8 cellular contexts compared by ENCODE assay signal in genomic region chr2:86562485-86562890, GRCh38. TPM values are rescaled to one million over a fixed set of nuclear protein-coding genes. Genes with fewer than 3 reads are reported as not detected.
DNase-seq lines count a peak whose midpoint lies in the region; ATAC-seq, FAIRE-seq and TF ChIP-seq lines count a peak whose summit lies in the region.

No MANE protein-coding gene starts in this region.

- H2BK120ac ChIP-seq in H1 (replicated peaks; ENCODE audit: low read depth, low read length), result no peak overlapping the region

- H3K4me3 Mint-ChIP-seq in osteocyte (ENCODE audit: unreplicated experiment), result peak overlapping the region; percentile 93

- H3K9me3 ChIP-seq in H1 (ENCODE audit: insufficient read depth in 2 of 2, low read depth in 1 of 2, low read length in 1 of 2), result no peaks in the 10 kb centered on the region

- H2AK5ac ChIP-seq in H1 (ENCODE audit: low read depth, low read length), result no peak overlapping the region

- no peak overlapping the region for H3K23ac ChIP-seq in H1 (ENCODE audit: insufficient read length)

- WGBS in H1 (ENCODE audit: extremely low coverage in 1 of 2, insufficient coverage in 1 of 2, insufficient read length in 1 of 2, insufficient replicate concordance in 2 of 2, low coverage in 1 of 2, low lambda C conversion rate in 2 of 2, missing lambda C conversion rate in 1 of 2), 2 experiments, result 7% methylated on average over 13 of the region's 13 CpGs; no CpG with 5 or more reads in 1 of the 2 experiments

- peak overlapping the region; percentile 99 for H3K27ac Mint-ChIP-seq in osteocyte (ENCODE audit: unreplicated experiment)

- peaks cover 11% of the 10 kb centered on the region for H3K27me3 Mint-ChIP-seq in osteocyte (ENCODE audit: unreplicated experiment)

- peaks cover 0 to 3% (median 0%) of the 10 kb centered on the region in 4 experiments; a peak in 2 of 7 replicates for H3K4me1 ChIP-seq in H1 (replicated peaks in 1 of 4; ENCODE audit: control insufficient read depth in 3 of 4, insufficient read depth in 4 of 4, low read length in 3 of 4)

- no peak overlapping the region for H3K4ac ChIP-seq in H1 (replicated peaks; ENCODE audit: insufficient read length, low read depth, low read length)

- H3K56ac ChIP-seq in H1 (replicated peaks; ENCODE audit: insufficient read length, low read depth, low read length), result no peak overlapping the region

- H4K8ac ChIP-seq in H1 (ENCODE audit: extremely low read depth, insufficient read depth, low read length), result peak overlapping the region; percentile 99; the same call in 1 of the 2 replicates

- peak overlapping the region; percentile 99 for H2BK5ac ChIP-seq in H1 (ENCODE audit: low read depth, low read length)

- H4K91ac ChIP-seq in H1 (replicated peaks; ENCODE audit: insufficient read length, low read length), result no peak overlapping the region

- peaks cover 4% of the 10 kb centered on the region for H3K79me1 ChIP-seq in H1 (ENCODE audit: low read depth, low read length)

- H3K23me2 ChIP-seq in H1 (ENCODE audit: low read depth, low read length), result peaks cover 5% of the 10 kb centered on the region; the same call in 1 of the 2 replicates

- H3K79me2 ChIP-seq in H1 (ENCODE audit: control insufficient read depth in 1 of 2, insufficient read depth in 2 of 2, low read length in 2 of 2), result peaks cover 0 to 45% of the 10 kb centered on the region in 2 experiments; a peak in 2 of 4 replicates

- no peak overlapping the region for H4K5ac ChIP-seq in H1 (ENCODE audit: insufficient read length, low read depth, low read length)

- CTCF ChIA-PET in H1 (lab: Charles Lee; ENCODE audit: partially characterized antibody), result interaction anchor here (1.2 kb wide), 1 partner anchor 44 kb away, joined by 3 read pairs; no protein-coding TSS in a partner anchor

- H2BK20ac ChIP-seq in H1 (ENCODE audit: low read length), result no peak overlapping the region

- peak overlapping the region; percentile 97; the same call in 1 of the 2 replicates for H2BK12ac ChIP-seq in H1 (ENCODE audit: low read depth, low read length)

- FAIRE-seq in H1 (lab: Jason Lieb, UNC), result no peak

- no peak overlapping the region for H2BK15ac ChIP-seq in H1 (ENCODE audit: low read length)

- no peak for TF ChIP-seq POLR2A in H1 (IDR thresholded peaks at IDR 0.05; ENCODE audit: control extremely low read depth in 1 of 2, low read depth in 2 of 2, low read length in 2 of 2)

- peak overlapping the region; percentile 89 to 99 (median 98) for H3K9ac ChIP-seq in H1 (replicated peaks in 1 of 4; ENCODE audit: extremely low read depth in 1 of 4, low read depth in 3 of 4, low read length in 3 of 4)

- H3K18ac ChIP-seq in H1 (ENCODE audit: extremely low read depth, low read length), result peak overlapping the region; percentile 99

- peak overlapping the region; percentile 88 for H3K4me3 ChIP-seq in LNCaP clone FGC (ENCODE audit: low read depth, low read length)
- peak overlapping the region; percentile 85 to 94 (median 90) for H3K4me3 ChIP-seq in H1 (ENCODE audit: extremely low read depth in 1 of 4, insufficient read depth in 2 of 4, low read depth in 3 of 4, low read length in 4 of 4)

- TF ChIP-seq CTCF in LNCaP clone FGC (IDR thresholded peaks at IDR 0.05; ENCODE audit: control insufficient read depth, extremely low read depth, insufficient read depth) (no peak), H1 (IDR thresholded peaks at IDR 0.05; ENCODE audit: control extremely low read depth in 1 of 3, insufficient read depth in 1 of 3, low read depth in 1 of 3, low read length in 3 of 3) (no peak; a peak in 1 of 4 replicates), osteocyte (IDR thresholded peaks at IDR 0.05) (no peak)

- no peak for TF ChIP-seq RAD21 in H1 (IDR thresholded peaks at IDR 0.05 in 1 of 2, conservative IDR thresholded peaks at IDR 0.05 in 1 of 2; ENCODE audit: low read depth in 2 of 2, low read length in 2 of 2)

- H3K9me3 Mint-ChIP-seq in osteocyte (ENCODE audit: unreplicated experiment), result peaks cover 5% of the 10 kb centered on the region

- H3K36me3 ChIP-seq in H1 (ENCODE audit: control insufficient read depth in 2 of 4, insufficient read depth in 4 of 4, low read length in 3 of 4), result no peaks in the 10 kb centered on the region

- ATAC-seq in GM18508 (IDR thresholded peaks at IDR 0.05; ENCODE audit: insufficient read depth, unreplicated experiment), result peak; percentile 6
- ATAC-seq in GM19455 (IDR thresholded peaks at IDR 0.05; ENCODE audit: unreplicated experiment), result no peak
- no peak for ATAC-seq in GM19397 (IDR thresholded peaks at IDR 0.05; ENCODE audit: unreplicated experiment)

- H3K14ac ChIP-seq in H1 (ENCODE audit: insufficient read length), result no peak overlapping the region

- POLR2A ChIA-PET in H1 (lab: Charles Lee; ENCODE audit: partially characterized antibody), result interaction anchor here (0.7 to 1.5 kb wide), 4 partner anchors 10 to 186 kb away, joined by 3 to 4 read pairs (median 4); no protein-coding TSS in a partner anchor

- peak overlapping the region; percentile 98 for H3K27ac ChIP-seq in H1 (ENCODE audit: low read depth, low read length)

- H4K20me1 ChIP-seq in H1 (replicated peaks in 1 of 2; ENCODE audit: control insufficient read depth in 1 of 2, insufficient read depth in 2 of 2, low read length in 2 of 2), result no peaks in the 10 kb centered on the region

- no peak for DNase-seq in LNCaP clone FGC (ENCODE audit: low read depth)
- DNase-seq in H1 (ENCODE audit: low read depth in 1 of 2, low spot score in 2 of 2), result no peak
- DNase-seq in osteocyte (ENCODE audit: extremely low spot score, unreplicated experiment), result no peak
- DNase-seq in NCI-H146 treated with DMSO at 0.1 percent for 48 hours (lab: John Stamatoyannopoulos, UW; ENCODE audit: unreplicated experiment), result no peak
- DNase-seq in KG1 (lab: John Stamatoyannopoulos, UW), result no peak

- no peak for TF ChIP-seq EP300 in H1 (IDR thresholded peaks at IDR 0.05; ENCODE audit: borderline replicate concordance in 1 of 2, low read depth in 2 of 2, low read length in 2 of 2)

- peaks cover 0 to 2% (median 0%) of the 10 kb centered on the region in 4 experiments; a peak in 3 of 7 replicates for H3K27me3 ChIP-seq in H1 (replicated peaks in 1 of 4; ENCODE audit: control insufficient read depth in 3 of 4, extremely low read depth in 1 of 4, insufficient read depth in 3 of 4, low read length in 3 of 4)

- peak overlapping the region; percentile 72 to 77 for H3K4me2 ChIP-seq in H1 (ENCODE audit: insufficient read depth in 1 of 2, low read depth in 2 of 2, low read length in 2 of 2)

- no peaks in the 10 kb centered on the region for H3K36me3 Mint-ChIP-seq in osteocyte (ENCODE audit: unreplicated experiment)

- peak overlapping the region; percentile 94 for H2AFZ ChIP-seq in H1 (ENCODE audit: low read length)

- H3K4me1 Mint-ChIP-seq in osteocyte (ENCODE audit: unreplicated experiment), result peaks cover 22% of the 10 kb centered on the region

TF ChIP-seq in H1, 55 proteins besides CTCF, POLR2A, EP300 and RAD21:
- TF ChIP-seq KDM4A (IDR thresholded peaks at IDR 0.05; ENCODE audit: low read depth, low read length, severe bottlenecking) (peak; percentile 70), RFX5 (IDR thresholded peaks at IDR 0.05; ENCODE audit: borderline replicate concordance, low read depth, low read length) (no peak)

RNA-seq across cellular contexts. Expression of gene CHMP3, which starts 0.8 kb away (rescaled TPM):
- 21.7 and 21.9 TPM in 2 replicates for total RNA-seq in H1 (2021; fragmentation: NEBNext Ultra II Directional; extraction: Animal tissue kit (Norgen Biotek cat#: 25700))
- polyA plus RNA-seq in H1 (2011; rRNA removed), result 7.9 and 11.7 TPM in 2 replicates
- 18.9 TPM for polyA plus RNA-seq in H1 (2011; cell fraction: cytosol; rRNA removed)
- polyA plus RNA-seq in H1 (2011; cell fraction: nucleus; rRNA removed), result 8.1 TPM
- 22.2 to 26.1 TPM (median 24.3 TPM) in 4 replicates for polyA plus RNA-seq in H1 (2012, experiment 1 of 2)
- polyA plus RNA-seq in H1 (2012, experiment 2 of 2), result 5.0 TPM
- 13.5 TPM for polyA plus RNA-seq in H1 (2013, experiment 1 of 2)
- polyA plus RNA-seq in H1 (2013, experiment 2 of 2), result 15.6 TPM
- 15.0 and 24.8 TPM in 2 replicates for polyA minus RNA-seq in H1 (2011; rRNA and poly(A)+ RNA removed)
- polyA minus RNA-seq in H1 (2011; cell fraction: cytosol; rRNA and poly(A)+ RNA removed), result 5.4 TPM
- polyA minus RNA-seq in H1 (2011; cell fraction: nucleus; rRNA and poly(A)+ RNA removed), result 9.8 TPM
- 111 and 124 TPM in 2 replicates for total RNA-seq in osteocyte
